8 cellular contexts compared by ENCODE assay signal in the genomic region with DNA sequence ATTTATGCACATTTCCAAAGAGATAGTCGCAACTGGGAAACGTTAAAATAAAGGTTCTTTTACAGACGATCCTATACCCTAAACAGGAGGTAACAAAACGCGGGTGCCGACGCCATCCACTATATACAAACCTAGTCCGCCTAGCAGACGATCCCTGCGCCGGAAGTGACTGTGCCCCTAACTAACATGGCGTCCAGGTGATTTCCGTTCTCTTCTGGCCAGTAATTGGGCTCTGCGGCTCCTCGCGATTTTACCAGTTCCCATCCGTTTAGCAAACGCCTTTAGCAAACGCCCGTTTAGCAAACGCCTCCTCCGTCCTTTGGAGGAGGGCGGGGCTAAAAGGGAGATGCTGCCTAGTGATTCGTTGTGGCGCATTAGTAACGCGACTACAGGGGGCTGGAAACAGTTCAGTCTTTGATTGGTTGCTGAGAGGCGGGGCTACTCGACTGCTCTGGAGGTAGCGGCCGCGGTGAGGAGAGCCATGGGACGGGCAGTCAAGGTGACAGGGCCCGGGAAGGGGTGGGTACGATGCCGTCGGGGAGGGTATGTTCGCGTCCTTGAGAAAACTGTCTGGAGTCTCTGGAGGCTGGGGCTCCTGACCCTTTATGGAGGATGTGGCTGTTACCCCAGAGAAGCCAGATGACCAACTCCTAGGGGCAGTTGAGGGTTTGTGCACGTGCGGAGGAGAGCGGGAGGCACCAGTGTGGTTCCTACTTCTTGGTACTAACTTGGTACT. TPM values are rescaled to one million over a fixed set of nuclear protein-coding genes. Genes with fewer than 3 reads are reported as not detected.
DNase-seq lines count a peak whose midpoint lies in the region; ATAC-seq lines count a peak whose summit lies in the region.

A gene (plus strand): TSS at position 405 of the 736 bp plus-strand sequence. CDS start 77 bp downstream, at position 482.

- H3K9ac ChIP-seq in BLaER1 = peak within 1 kb of the TSS; percentile 83

- H3K27ac Mint-ChIP-seq in activated CD4-positive, alpha-beta T cell treated with anti-CD3 and anti-CD28 coated beads, Interleukin-2, amount 10 ng/mL, durations not matched to agents 7 days and 5 days = peak within 1 kb of the TSS; percentile 95

- peaks cover 53% of the 10 kb centered on the region for H3K4me1 Mint-ChIP-seq in activated CD4-positive, alpha-beta T cell treated with anti-CD3 and anti-CD28 coated beads, Interleukin-2, amount 10 ng/mL, durations not matched to agents 7 days and 5 days

- CTCF ChIA-PET in activated CD4-positive, alpha-beta T cell treated with anti-CD3 and anti-CD28 coated beads, Interleukin-2, amount 10 ng/mL, durations not matched to agents 7 days and 5 days (lab: Charles Lee) = interaction anchor here (0.9 kb wide), 1 partner anchor 28 kb away, joined by 3 read pairs; no protein-coding TSS in a partner anchor

- peaks cover 31% of the 10 kb centered on the region for H3K4me1 ChIP-seq in BLaER1

- H4K20me1 ChIP-seq in BLaER1 = no peaks in the 10 kb centered on the region

- ATAC-seq in GM19328 (IDR thresholded peaks at IDR 0.05; ENCODE audit: unreplicated experiment) (peak; percentile 98), HG03520 (IDR thresholded peaks at IDR 0.05; ENCODE audit: unreplicated experiment) (peak; percentile 97)

- no peaks in the 10 kb centered on the region for H3K27me3 ChIP-seq in BLaER1

- peak within 1 kb of the TSS; percentile 95 for H3K4me3 Mint-ChIP-seq in activated CD4-positive, alpha-beta T cell treated with anti-CD3 and anti-CD28 coated beads, Interleukin-2, amount 10 ng/mL, durations not matched to agents 7 days and 5 days

- H3K9me3 Mint-ChIP-seq in activated CD4-positive, alpha-beta T cell treated with anti-CD3 and anti-CD28 coated beads, Interleukin-2, amount 10 ng/mL, durations not matched to agents 7 days and 5 days = no peaks in the 10 kb centered on the region

- no peaks in the 10 kb centered on the region for H3K36me3 Mint-ChIP-seq in activated CD4-positive, alpha-beta T cell treated with anti-CD3 and anti-CD28 coated beads, Interleukin-2, amount 10 ng/mL, durations not matched to agents 7 days and 5 days (ENCODE audit: low read depth)

- POLR2A ChIA-PET in activated CD4-positive, alpha-beta T cell treated with anti-CD3 and anti-CD28 coated beads, Interleukin-2, amount 10 ng/mL, durations not matched to agents 7 days and 5 days (lab: Charles Lee) = interaction anchor here (0.5 to 0.9 kb wide), 2 partner anchors 93 to 96 kb away, joined by 3 read pairs; a partner anchor contains a TSS

- DNase-seq in NCI-H69 (lab: John Stamatoyannopoulos, UW) (peak; percentile 100), cortex of kidney (lab: John Stamatoyannopoulos, UW) (peak; percentile 12), left kidney (ENCODE audit: low read depth, low spot score) (peak; percentile 100)
- DNase-seq in activated CD4-positive, alpha-beta T cell treated with anti-CD3 and anti-CD28 coated beads, Interleukin-2, amount 10 ng/mL, durations not matched to agents 7 days and 5 days = peak; percentile 99
- peak; percentile 90 to 94 for DNase-seq in stimulated activated CD4-positive, alpha-beta T cell treated with anti-CD3 and anti-CD28 coated beads, Interleukin-2, amount 100 ng/mL, for 24 hours

- peaks cover 5% of the 10 kb centered on the region; the same call in 1 of the 2 replicates for H3K9me3 ChIP-seq in BLaER1

- peaks cover 10% of the 10 kb centered on the region for H3K36me3 ChIP-seq in BLaER1

- peak within 1 kb of the TSS; percentile 81 for H3K4me3 ChIP-seq in BLaER1

- H3K27me3 Mint-ChIP-seq in activated CD4-positive, alpha-beta T cell treated with anti-CD3 and anti-CD28 coated beads, Interleukin-2, amount 10 ng/mL, durations not matched to agents 7 days and 5 days = no peaks in the 10 kb centered on the region

- H3K4me2 ChIP-seq in BLaER1 = peak within 1 kb of the TSS; percentile 93

- H3K27ac ChIP-seq in BLaER1 = peak within 1 kb of the TSS; percentile 72

RNA-seq across cellular contexts. Expression of the gene that starts here (rescaled TPM):
- 10 to 100 TPM; 11.0 to 12.0 TPM for total RNA-seq in activated CD4-positive, alpha-beta T cell treated with anti-CD3 and anti-CD28 coated beads, Interleukin-2, amount 10 ng/mL, durations not matched to agents 7 days and 5 days

Comparison
In these comparisons a context has a peak if more than half of its experiments do, and no peak if none do; other contexts are left out.
1. Peak in every context shown above with its lines: DNase-seq, ATAC-seq, H3K4me3 ChIP-seq and H3K27ac ChIP-seq.
2. DNase-seq: peak in every context shown above with its lines; median percentile 100 in NCI-H69; 100 in left kidney; 99 in activated CD4-positive, alpha-beta T cell treated with anti-CD3 and anti-CD28 coated beads, Interleukin-2, amount 10 ng/mL, durations not matched to agents 7 days and 5 days; 92 in stimulated activated CD4-positive, alpha-beta T cell treated with anti-CD3 and anti-CD28 coated beads, Interleukin-2, amount 100 ng/mL, for 24 hours; 12 in cortex of kidney.